In genomic region chr3:149195221-149195620, GRCh38 we compare ENCODE assay signal across 1 cellular context.
TF ChIP-seq lines count a peak whose summit lies in the region.

No MANE protein-coding gene starts in this region.

TF ChIP-seq in H1, 55 proteins besides CTCF, POLR2A, EP300 and RAD21:
- TF ChIP-seq CTBP2 (IDR thresholded peaks at IDR 0.05; ENCODE audit: borderline replicate concordance, insufficient read depth, insufficient read length, low read length) (no peak), POLR2AphosphoS5 (IDR thresholded peaks at IDR 0.05; ENCODE audit: low read depth, low read length) (no peak), RNF2 (IDR thresholded peaks at IDR 0.05; ENCODE audit: borderline replicate concordance, low read depth, low read length, missing control alignments, poor library complexity, severe bottlenecking) (no peak), HDAC2 (IDR thresholded peaks at IDR 0.05; ENCODE audit: borderline replicate concordance in 1 of 2, low read depth in 2 of 2, low read length in 2 of 2) (no peak)
TF ChIP-seq in H1: peak in this region for 0.
